15 cellular contexts compared by ENCODE assay signal in the genomic region with DNA sequence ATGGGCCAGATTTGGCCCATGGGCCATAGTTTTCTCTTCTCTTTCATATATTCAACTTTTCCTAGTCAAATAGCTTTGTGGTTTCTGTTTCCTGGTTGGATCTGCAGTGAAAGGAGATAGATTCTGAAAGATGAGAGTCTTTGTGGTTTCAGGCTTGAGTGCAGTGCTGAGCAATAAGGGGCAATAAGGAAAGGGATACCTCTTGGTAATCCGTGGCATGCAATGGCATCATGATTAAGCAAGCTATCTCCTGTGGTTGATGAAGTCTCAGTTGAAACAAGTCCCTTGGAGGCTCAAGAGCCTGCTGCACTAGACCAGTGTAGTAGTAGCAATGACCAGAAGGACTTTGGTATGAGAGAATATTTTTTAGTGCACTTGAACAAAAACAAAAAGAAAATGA.
DNase-seq lines count a peak whose midpoint lies in the region; ATAC-seq and TF ChIP-seq lines count a peak whose summit lies in the region.
"Had no signal": no experiment of that assay in that cellular context is flagged by ENCODE, and none has a peak within 500 bp of the region (broad histone marks: within the 10 kb centered on the region; RNA-seq: fewer than 3 reads in every experiment).

No MANE protein-coding gene starts in this region.

- H3K36me3 Mint-ChIP-seq in activated CD4-positive, alpha-beta memory T cell treated with anti-CD3 and anti-CD28 coated beads, Interleukin-2, amount 10 ng/mL, durations not matched to agents 7 days and 5 days (ENCODE audit: low read depth) = no peaks in the 10 kb centered on the region
- H3K36me3 Mint-ChIP-seq: CD8-positive, alpha-beta memory T cell had no signal

- H3K4me3 ChIP-seq in brain microvascular endothelial cell (ENCODE audit: low read depth, low read length) = no peak overlapping the region
- no peak overlapping the region for H3K4me3 ChIP-seq in right cardiac atrium (ENCODE audit: low read length)
- H3K4me3 ChIP-seq: GM23338 had no signal

- no peaks in the 10 kb centered on the region for H3K4me1 Mint-ChIP-seq in activated CD4-positive, alpha-beta memory T cell treated with anti-CD3 and anti-CD28 coated beads, Interleukin-2, amount 10 ng/mL, durations not matched to agents 7 days and 5 days
- H3K4me1 Mint-ChIP-seq: CD8-positive, alpha-beta memory T cell had no signal

- H3K9me3 ChIP-seq in right cardiac atrium (ENCODE audit: control insufficient read depth, low read length) = no peaks in the 10 kb centered on the region

- POLR2A ChIA-PET in activated CD4-positive, alpha-beta memory T cell treated with anti-CD3 and anti-CD28 coated beads, Interleukin-2, amount 10 ng/mL, durations not matched to agents 7 days and 5 days (lab: Charles Lee) = no interaction called here

- H3K36me3 ChIP-seq in brain microvascular endothelial cell (replicated peaks) = no peaks in the 10 kb centered on the region

- TF ChIP-seq CTCF in brain microvascular endothelial cell (IDR thresholded peaks at IDR 0.05; ENCODE audit: low read depth, low read length, missing control alignments) = no peak

- H3K4me1 ChIP-seq in right cardiac atrium (ENCODE audit: control insufficient read depth, insufficient read depth, low read length) = no peaks in the 10 kb centered on the region

- 64% methylated on average over 1 of the region's 1 CpG for WGBS in right cardiac atrium

- intact Hi-C loops in right cardiac atrium (cut with DNase I) = no loop called here

- CTCF ChIA-PET in activated CD4-positive, alpha-beta memory T cell treated with anti-CD3 and anti-CD28 coated beads, Interleukin-2, amount 10 ng/mL, durations not matched to agents 7 days and 5 days (lab: Charles Lee) = no interaction called here

- no peak for ATAC-seq in right cardiac atrium
- ATAC-seq: GM23338, Right ventricle myocardium inferior had no signal

- in situ Hi-C loops in brain microvascular endothelial cell (cut with HindIII; ENCODE audit: low pct_ligation_motif_present, low sequenced_read_pairs) = no loop called here

- no peaks in the 10 kb centered on the region for H3K27me3 Mint-ChIP-seq in activated CD4-positive, alpha-beta memory T cell treated with anti-CD3 and anti-CD28 coated beads, Interleukin-2, amount 10 ng/mL, durations not matched to agents 7 days and 5 days
- H3K27me3 Mint-ChIP-seq: CD8-positive, alpha-beta memory T cell had no signal

- H3K27ac Mint-ChIP-seq in activated CD4-positive, alpha-beta memory T cell treated with anti-CD3 and anti-CD28 coated beads, Interleukin-2, amount 10 ng/mL, durations not matched to agents 7 days and 5 days = no peak overlapping the region
- H3K27ac Mint-ChIP-seq: CD8-positive, alpha-beta memory T cell; GM23338 had no signal

- DNase-seq in DMS53 (lab: John Stamatoyannopoulos, UW) = peak; percentile 35
- no peak for DNase-seq in DMS53 treated with DMSO at 0.1 percent for 48 hours (lab: John Stamatoyannopoulos, UW; ENCODE audit: unreplicated experiment)
- DNase-seq in M059J (ENCODE audit: low read depth) = peak; percentile 51
- peak; percentile 50 for DNase-seq in brain microvascular endothelial cell
- DNase-seq in renal cortical epithelial cell (ENCODE audit: low read depth) = peak; percentile 68
- DNase-seq in T-helper 2 cell = no peak
- DNase-seq in right cardiac atrium = no peak
- no peak for DNase-seq in activated CD4-positive, alpha-beta memory T cell treated with anti-CD3 and anti-CD28 coated beads, Interleukin-2, amount 10 ng/mL, durations not matched to agents 7 days and 5 days
- DNase-seq: CD8-positive, alpha-beta memory T cell; GF-D8; NCI-H1930; NCI-H748 treated with DMSO at 0.1 percent for 48 hours had no signal

- no peak overlapping the region for H3K4me3 Mint-ChIP-seq in activated CD4-positive, alpha-beta memory T cell treated with anti-CD3 and anti-CD28 coated beads, Interleukin-2, amount 10 ng/mL, durations not matched to agents 7 days and 5 days
- H3K4me3 Mint-ChIP-seq: CD8-positive, alpha-beta memory T cell; GM23338 had no signal

- H3K27ac ChIP-seq in brain microvascular endothelial cell = no peak overlapping the region
- H3K27ac ChIP-seq in right cardiac atrium (ENCODE audit: low read length) = no peak overlapping the region
- H3K27ac ChIP-seq: 22Rv1 had no signal

- peaks cover 10% of the 10 kb centered on the region for H3K9me3 Mint-ChIP-seq in activated CD4-positive, alpha-beta memory T cell treated with anti-CD3 and anti-CD28 coated beads, Interleukin-2, amount 10 ng/mL, durations not matched to agents 7 days and 5 days

- H3K27me3 ChIP-seq in brain microvascular endothelial cell (replicated peaks) (no peaks in the 10 kb centered on the region), right cardiac atrium (ENCODE audit: control insufficient read depth, insufficient read depth) (no peaks in the 10 kb centered on the region)

Comparison
In these comparisons a context has a peak if more than half of its experiments do, and no peak if none do; other contexts are left out.
1. DNase-seq: peak in DMS53 (single experiment), M059J (single experiment), brain microvascular endothelial cell (single experiment) and renal cortical epithelial cell (single experiment); none in DMS53 treated with DMSO at 0.1 percent for 48 hours (single experiment), T-helper 2 cell (0 of 5), right cardiac atrium (0 of 3) and activated CD4-positive, alpha-beta memory T cell treated with anti-CD3 and anti-CD28 coated beads, Interleukin-2, amount 10 ng/mL, durations not matched to agents 7 days and 5 days (single experiment).